In the genomic region with DNA sequence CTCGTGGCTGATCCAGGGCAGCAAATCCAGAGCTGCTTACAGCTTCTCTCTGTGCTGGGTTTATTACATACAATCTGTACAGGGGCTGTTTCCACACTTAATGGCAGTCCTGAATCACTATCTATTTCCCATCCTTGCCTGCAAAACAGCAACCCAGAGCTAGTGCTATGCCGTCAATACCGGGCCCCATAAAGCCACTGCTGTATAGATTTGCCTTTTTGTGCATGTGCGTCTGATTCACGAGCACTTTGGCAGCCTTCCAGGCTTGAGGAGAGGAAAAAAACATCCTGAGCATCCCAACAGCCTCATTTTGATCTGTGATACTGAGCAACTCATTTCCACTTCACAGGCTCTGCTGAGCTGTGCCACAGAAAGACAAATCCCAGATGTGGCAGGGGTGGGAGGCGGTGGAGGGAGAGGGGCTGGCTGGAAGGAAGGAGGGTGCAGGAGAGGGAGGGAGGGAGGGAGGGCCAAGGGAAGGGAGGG, we compare ENCODE assay signal across 8 cellular contexts.
DNase-seq lines count a peak whose midpoint lies in the region; ATAC-seq and TF ChIP-seq lines count a peak whose summit lies in the region.

No MANE protein-coding gene starts in this region.

- H3K4me1 ChIP-seq in right atrium auricular region = peaks cover 0 to 68% of the 10 kb centered on the region in 2 donors

- no peak overlapping the region for H3K4me3 ChIP-seq in right atrium auricular region
- no peak overlapping the region for H3K4me3 ChIP-seq in skeletal muscle cell (ENCODE audit: low read depth, low read length)

- no peaks in the 10 kb centered on the region for H3K27me3 ChIP-seq in right atrium auricular region

- no peak for ATAC-seq in GM18873 (IDR thresholded peaks at IDR 0.05; ENCODE audit: low FRiP score, unreplicated experiment)

- DNase-seq in A172 (ENCODE audit: low spot score) = peak; percentile 86
- peak; percentile 64 for DNase-seq in HS-27A (ENCODE audit: low read depth)
- peak; percentile 46 for DNase-seq in RKO (ENCODE audit: low spot score)
- peak; percentile 84 for DNase-seq in right atrium auricular region (ENCODE audit: low spot score)
- peak; percentile 97 for DNase-seq in skeletal muscle cell (ENCODE audit: low read depth)
- no peak for DNase-seq in OCI-M2 (lab: John Stamatoyannopoulos, UW; ENCODE audit: unreplicated experiment)

- TF ChIP-seq CTCF in right atrium auricular region (IDR thresholded peaks at IDR 0.05) = no peak

- no peaks in the 10 kb centered on the region for H3K9me3 ChIP-seq in right atrium auricular region

- no peaks in the 10 kb centered on the region for H3K36me3 ChIP-seq in right atrium auricular region

- peak overlapping the region; percentile 99 for H3K27ac ChIP-seq in angular gyrus (ENCODE audit: low read depth, low read length)
- peak overlapping the region; percentile 89 to 99 for H3K27ac ChIP-seq in right atrium auricular region
